8 cellular contexts compared by ENCODE assay signal in genomic region chr6:46170357-46171289, GRCh38. TPM values are rescaled to one million over a fixed set of nuclear protein-coding genes. Genes with fewer than 3 reads are reported as not detected.
A peak's percentile ranks its signal among the peaks of the same experiment; 100 is the strongest.
DNase-seq lines count a peak whose midpoint lies in the region; ATAC-seq and TF ChIP-seq lines count a peak whose summit lies in the region.

A gene with protein sequence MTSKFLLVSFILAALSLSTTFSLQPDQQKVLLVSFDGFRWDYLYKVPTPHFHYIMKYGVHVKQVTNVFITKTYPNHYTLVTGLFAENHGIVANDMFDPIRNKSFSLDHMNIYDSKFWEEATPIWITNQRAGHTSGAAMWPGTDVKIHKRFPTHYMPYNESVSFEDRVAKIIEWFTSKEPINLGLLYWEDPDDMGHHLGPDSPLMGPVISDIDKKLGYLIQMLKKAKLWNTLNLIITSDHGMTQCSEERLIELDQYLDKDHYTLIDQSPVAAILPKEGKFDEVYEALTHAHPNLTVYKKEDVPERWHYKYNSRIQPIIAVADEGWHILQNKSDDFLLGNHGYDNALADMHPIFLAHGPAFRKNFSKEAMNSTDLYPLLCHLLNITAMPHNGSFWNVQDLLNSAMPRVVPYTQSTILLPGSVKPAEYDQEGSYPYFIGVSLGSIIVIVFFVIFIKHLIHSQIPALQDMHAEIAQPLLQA (minus strand): TSS chr6:46170980. CDS start chr6:46168262, 2,718 bp downstream.

- DNase-seq in AG08395 (ENCODE audit: low spot score) (peak; percentile 48), NCI-H774 (lab: John Stamatoyannopoulos, UW) (peak; percentile 96), fibroblast of the aortic adventitia (ENCODE audit: low read depth) (no peak)
- no peak for DNase-seq in activated T-helper 1 cell treated with anti-CD3 and anti-CD28 coated beads, Interleukin-12 subunit alpha, Interleukin-12 subunit beta, Interleukin-2, Interleukin-4 antibody, amounts not matched to agents 30 ng/mL and 10 ng/mL and 1 ng/mL, durations not matched to agents 14 hours and 24 hours and 36 hours (ENCODE audit: low spot score)
- peak; percentile 87 for DNase-seq in natural killer cell treated with Interleukin-12 subunit alpha and Interleukin-12 subunit beta and Interleukin-15 and Interleukin-18, amount 100 ng/mL, for 72 hours (ENCODE audit: low spot score)

- H3K27me3 Mint-ChIP-seq in activated T-helper 1 cell treated with anti-CD3 and anti-CD28 coated beads, Interleukin-12 subunit alpha, Interleukin-12 subunit beta, Interleukin-2, Interleukin-4 antibody, amounts not matched to agents 30 ng/mL and 10 ng/mL and 1 ng/mL, durations not matched to agents 14 hours and 24 hours and 36 hours (ENCODE audit: insufficient read depth): peaks cover 71% of the 10 kb centered on the region
- H3K27me3 Mint-ChIP-seq in natural killer cell treated with Interleukin-12 subunit alpha and Interleukin-12 subunit beta and Interleukin-15 and Interleukin-18, amount 100 ng/mL, for 72 hours: no peaks in the 10 kb centered on the region
- H3K27me3 Mint-ChIP-seq in stimulated activated memory B cell treated with anti-CD40 and anti-IgM and Interleukin-4, amounts not matched to agents 10 μg/mL and 1 μg/mL and 100 μg/mL, for 72 hours: peaks cover 14% of the 10 kb centered on the region

- no peaks in the 10 kb centered on the region for H3K36me3 Mint-ChIP-seq in activated T-helper 1 cell treated with anti-CD3 and anti-CD28 coated beads, Interleukin-12 subunit alpha, Interleukin-12 subunit beta, Interleukin-2, Interleukin-4 antibody, amounts not matched to agents 30 ng/mL and 10 ng/mL and 1 ng/mL, durations not matched to agents 14 hours and 24 hours and 36 hours (ENCODE audit: low read depth)
- H3K36me3 Mint-ChIP-seq in natural killer cell treated with Interleukin-12 subunit alpha and Interleukin-12 subunit beta and Interleukin-15 and Interleukin-18, amount 100 ng/mL, for 72 hours: no peaks in the 10 kb centered on the region
- no peaks in the 10 kb centered on the region for H3K36me3 Mint-ChIP-seq in stimulated activated memory B cell treated with anti-CD40 and anti-IgM and Interleukin-4, amounts not matched to agents 10 μg/mL and 1 μg/mL and 100 μg/mL, for 72 hours

- no peaks in the 10 kb centered on the region for H3K9me3 Mint-ChIP-seq in activated T-helper 1 cell treated with anti-CD3 and anti-CD28 coated beads, Interleukin-12 subunit alpha, Interleukin-12 subunit beta, Interleukin-2, Interleukin-4 antibody, amounts not matched to agents 30 ng/mL and 10 ng/mL and 1 ng/mL, durations not matched to agents 14 hours and 24 hours and 36 hours
- H3K9me3 Mint-ChIP-seq in natural killer cell treated with Interleukin-12 subunit alpha and Interleukin-12 subunit beta and Interleukin-15 and Interleukin-18, amount 100 ng/mL, for 72 hours: no peaks in the 10 kb centered on the region
- no peaks in the 10 kb centered on the region for H3K9me3 Mint-ChIP-seq in stimulated activated memory B cell treated with anti-CD40 and anti-IgM and Interleukin-4, amounts not matched to agents 10 μg/mL and 1 μg/mL and 100 μg/mL, for 72 hours

- intact Hi-C loops in activated T-helper 1 cell treated with anti-CD3 and anti-CD28 coated beads, Interleukin-12 subunit alpha, Interleukin-12 subunit beta, Interleukin-2, Interleukin-4 antibody, amounts not matched to agents 30 ng/mL and 10 ng/mL and 1 ng/mL, durations not matched to agents 14 hours and 24 hours and 36 hours (cut with micrococcal nuclease): loop anchor here (10.0 kb wide), 2 partner anchors 746 to 1166 kb away; no protein-coding TSS in a partner anchor

- H3K4me1 Mint-ChIP-seq in activated T-helper 1 cell treated with anti-CD3 and anti-CD28 coated beads, Interleukin-12 subunit alpha, Interleukin-12 subunit beta, Interleukin-2, Interleukin-4 antibody, amounts not matched to agents 30 ng/mL and 10 ng/mL and 1 ng/mL, durations not matched to agents 14 hours and 24 hours and 36 hours (ENCODE audit: low read depth): peaks cover 27% of the 10 kb centered on the region
- peaks cover 31 to 33% of the 10 kb centered on the region in 2 donors for H3K4me1 Mint-ChIP-seq in natural killer cell treated with Interleukin-12 subunit alpha and Interleukin-12 subunit beta and Interleukin-15 and Interleukin-18, amount 100 ng/mL, for 72 hours (ENCODE audit: low read depth in 2 of 2)
- peaks cover 10% of the 10 kb centered on the region for H3K4me1 Mint-ChIP-seq in stimulated activated memory B cell treated with anti-CD40 and anti-IgM and Interleukin-4, amounts not matched to agents 10 μg/mL and 1 μg/mL and 100 μg/mL, for 72 hours

- H3K4me3 ChIP-seq in fibroblast of the aortic adventitia (ENCODE audit: low read depth, low read length): peak within 1 kb of the TSS; percentile 53

- peak; percentile 89 for ATAC-seq in GM19035 (IDR thresholded peaks at IDR 0.05; ENCODE audit: unreplicated experiment)
- ATAC-seq in HG03280 (IDR thresholded peaks at IDR 0.05; ENCODE audit: unreplicated experiment): peak; percentile 87
- ATAC-seq in natural killer cell treated with Interleukin-12 subunit alpha and Interleukin-12 subunit beta and Interleukin-15 and Interleukin-18, amount 100 ng/mL, for 72 hours: peak; percentile 85 to 94
- ATAC-seq in stimulated activated memory B cell treated with anti-CD40 and anti-IgM and Interleukin-4, amounts not matched to agents 10 μg/mL and 1 μg/mL and 100 μg/mL, for 72 hours: peak; percentile 99

- TF ChIP-seq CTCF in fibroblast of the aortic adventitia (IDR thresholded peaks at IDR 0.05; ENCODE audit: insufficient read depth, low read length): no peak

- peak within 1 kb of the TSS; percentile 67 for H3K4me3 Mint-ChIP-seq in activated T-helper 1 cell treated with anti-CD3 and anti-CD28 coated beads, Interleukin-12 subunit alpha, Interleukin-12 subunit beta, Interleukin-2, Interleukin-4 antibody, amounts not matched to agents 30 ng/mL and 10 ng/mL and 1 ng/mL, durations not matched to agents 14 hours and 24 hours and 36 hours
- H3K4me3 Mint-ChIP-seq in natural killer cell treated with Interleukin-12 subunit alpha and Interleukin-12 subunit beta and Interleukin-15 and Interleukin-18, amount 100 ng/mL, for 72 hours: peak within 1 kb of the TSS; percentile 88
- H3K4me3 Mint-ChIP-seq in stimulated activated memory B cell treated with anti-CD40 and anti-IgM and Interleukin-4, amounts not matched to agents 10 μg/mL and 1 μg/mL and 100 μg/mL, for 72 hours: peak within 1 kb of the TSS; percentile 90

- H3K27ac Mint-ChIP-seq in activated T-helper 1 cell treated with anti-CD3 and anti-CD28 coated beads, Interleukin-12 subunit alpha, Interleukin-12 subunit beta, Interleukin-2, Interleukin-4 antibody, amounts not matched to agents 30 ng/mL and 10 ng/mL and 1 ng/mL, durations not matched to agents 14 hours and 24 hours and 36 hours: no peak within 1 kb of the TSS
- H3K27ac Mint-ChIP-seq in natural killer cell treated with Interleukin-12 subunit alpha and Interleukin-12 subunit beta and Interleukin-15 and Interleukin-18, amount 100 ng/mL, for 72 hours: peak within 1 kb of the TSS; percentile 3 to 71
- H3K27ac Mint-ChIP-seq in stimulated activated memory B cell treated with anti-CD40 and anti-IgM and Interleukin-4, amounts not matched to agents 10 μg/mL and 1 μg/mL and 100 μg/mL, for 72 hours: peak within 1 kb of the TSS; percentile 63

RNA-seq across cellular contexts. Expression of the gene that starts here (rescaled TPM):
- total RNA-seq in activated T-helper 1 cell treated with anti-CD3 and anti-CD28 coated beads, Interleukin-12 subunit alpha, Interleukin-12 subunit beta, Interleukin-2, Interleukin-4 antibody, amounts not matched to agents 30 ng/mL and 10 ng/mL and 1 ng/mL, durations not matched to agents 14 hours and 24 hours and 36 hours: not detected in 2 replicates
- total RNA-seq in fibroblast of the aortic adventitia (ENCODE audit: low replicate concordance): 0.36 and 5.3 TPM in 2 replicates
- total RNA-seq in natural killer cell treated with Interleukin-12 subunit alpha and Interleukin-12 subunit beta and Interleukin-15 and Interleukin-18, amount 100 ng/mL, for 72 hours: 1 to 10 TPM in 1 of 2 donors, under 1 TPM in 1; 0.14 to 1.0 TPM

Comparison
In these comparisons a context has a peak if more than half of its experiments do, and no peak if none do; other contexts are left out.
1. DNase-seq: peak in AG08395 (single experiment), NCI-H774 (single experiment) and natural killer cell treated with Interleukin-12 subunit alpha and Interleukin-12 subunit beta and Interleukin-15 and Interleukin-18, amount 100 ng/mL, for 72 hours (single experiment); none in activated T-helper 1 cell treated with anti-CD3 and anti-CD28 coated beads, Interleukin-12 subunit alpha, Interleukin-12 subunit beta, Interleukin-2, Interleukin-4 antibody, amounts not matched to agents 30 ng/mL and 10 ng/mL and 1 ng/mL, durations not matched to agents 14 hours and 24 hours and 36 hours (single experiment) and fibroblast of the aortic adventitia (single experiment).
2. Peak in every context shown above with its lines, with median percentiles within 50 percentile points of each other: ATAC-seq and H3K4me3 Mint-ChIP-seq.